ENCODE assay signal across 9 cellular contexts in the genomic region with DNA sequence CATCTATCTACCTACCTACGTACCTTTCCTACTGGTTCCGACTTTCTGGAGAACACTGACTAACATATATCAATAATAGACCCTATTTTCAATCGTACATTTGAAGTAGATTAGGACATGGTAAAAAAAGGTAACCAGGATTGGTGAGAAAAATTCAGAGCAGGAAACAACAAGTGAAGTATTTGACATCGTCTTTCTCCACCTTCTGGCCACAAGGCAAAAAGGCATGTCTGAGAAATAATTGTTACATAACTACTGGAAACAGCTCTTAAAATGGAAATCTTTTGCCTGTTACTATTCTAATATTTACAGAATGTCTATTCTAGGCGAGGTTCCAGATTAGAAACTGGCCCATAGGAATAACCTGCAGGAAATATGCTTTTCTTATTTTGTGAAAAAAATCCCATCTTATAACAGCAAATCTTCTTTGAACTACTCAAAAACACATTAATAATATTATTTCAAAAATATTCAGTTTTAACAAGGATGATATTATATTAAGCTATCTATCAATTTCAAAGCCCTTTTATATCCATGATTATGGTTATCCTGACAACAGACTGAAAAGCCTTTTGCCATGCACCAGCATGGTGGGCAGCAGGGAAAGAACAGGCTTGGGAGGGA.
DNase-seq lines count a peak whose midpoint lies in the region; ATAC-seq and TF ChIP-seq lines count a peak whose summit lies in the region.
"Had no signal": no experiment of that assay in that cellular context is flagged by ENCODE, and none has a peak within 500 bp of the region (broad histone marks: within the 10 kb centered on the region; RNA-seq: fewer than 3 reads in every experiment).

No MANE protein-coding gene starts in this region.

- TF ChIP-seq EP300 in gastroesophageal sphincter (IDR thresholded peaks at IDR 0.05) = no peak

- H3K36me3 ChIP-seq in MM.1S (replicated peaks; ENCODE audit: insufficient read depth, low read length) (no peaks in the 10 kb centered on the region), gastroesophageal sphincter (no peaks in the 10 kb centered on the region)

- WGBS in gastroesophageal sphincter (ENCODE audit: low coverage in 1 of 2), 2 donors = 13 to 48% methylated on average over 5 of the region's 5 CpGs

- no peak overlapping the region for H3K4me3 Mint-ChIP-seq in activated naive CD4-positive, alpha-beta T cell treated with anti-CD3 and anti-CD28 coated beads, Interleukin-2, amount 10 ng/mL, durations not matched to agents 7 days and 5 days
- H3K4me3 Mint-ChIP-seq: activated naive CD8-positive, alpha-beta T cell had no signal

- CTCF ChIA-PET in activated naive CD4-positive, alpha-beta T cell treated with anti-CD3 and anti-CD28 coated beads, Interleukin-2, amount 10 ng/mL, durations not matched to agents 7 days and 5 days (lab: Charles Lee) = interaction anchor here (0.8 to 8.1 kb wide), 19 partner anchors 9 to 1935 kb away, joined by 3 to 84 read pairs (median 4); no protein-coding TSS in a partner anchor

- no peaks in the 10 kb centered on the region for H3K36me3 Mint-ChIP-seq in activated naive CD4-positive, alpha-beta T cell treated with anti-CD3 and anti-CD28 coated beads, Interleukin-2, amount 10 ng/mL, durations not matched to agents 7 days and 5 days
- H3K36me3 Mint-ChIP-seq in activated naive CD4-positive, alpha-beta T cell treated with anti-CD3 and anti-CD28 coated beads, Interleukin-2, amount 50 U/mL, for 72 hours = no peaks in the 10 kb centered on the region
- H3K36me3 Mint-ChIP-seq: activated naive CD8-positive, alpha-beta T cell had no signal

- no peak overlapping the region for H3K4me2 ChIP-seq in MM.1S (ENCODE audit: low read depth, low read length)

- no peaks in the 10 kb centered on the region for H3K4me1 Mint-ChIP-seq in activated naive CD4-positive, alpha-beta T cell treated with anti-CD3 and anti-CD28 coated beads, Interleukin-2, amount 10 ng/mL, durations not matched to agents 7 days and 5 days

- H3K4me1 ChIP-seq in MM.1S (ENCODE audit: low read length) = no peaks in the 10 kb centered on the region
- H3K4me1 ChIP-seq in gastroesophageal sphincter = peaks cover 11 to 70% (median 28%) of the 10 kb centered on the region in 3 donors

- no peak overlapping the region for H3K27ac Mint-ChIP-seq in activated naive CD4-positive, alpha-beta T cell treated with anti-CD3 and anti-CD28 coated beads, Interleukin-2, amount 10 ng/mL, durations not matched to agents 7 days and 5 days
- H3K27ac Mint-ChIP-seq in activated naive CD4-positive, alpha-beta T cell treated with anti-CD3 and anti-CD28 coated beads, Interleukin-2, amount 50 U/mL, for 72 hours = no peak overlapping the region
- H3K27ac Mint-ChIP-seq: activated naive CD8-positive, alpha-beta T cell had no signal

- H3K79me2 ChIP-seq in MM.1S (ENCODE audit: low read length) = no peaks in the 10 kb centered on the region

- H3K27me3 ChIP-seq in MM.1S (replicated peaks; ENCODE audit: insufficient read depth, low read length) (no peaks in the 10 kb centered on the region), gastroesophageal sphincter (no peaks in the 10 kb centered on the region)

- DNase-seq in activated naive CD4-positive, alpha-beta T cell treated with anti-CD3 and anti-CD28 coated beads, Interleukin-2, amount 10 ng/mL, durations not matched to agents 7 days and 5 days = peak; percentile 44
- no peak for DNase-seq in activated naive CD4-positive, alpha-beta T cell treated with anti-CD3 and anti-CD28 coated beads, Interleukin-2, amount 50 U/mL, for 72 hours (ENCODE audit: low spot score in 2 of 2)
- DNase-seq in MM.1S (peak; percentile 32), SW480 (ENCODE audit: low spot score) (peak; percentile 49), retinal pigment epithelial cell (ENCODE audit: low read depth) (peak; percentile 10)

- H3K27ac ChIP-seq in MM.1S (ENCODE audit: low read length) (no peak overlapping the region), gastroesophageal sphincter (peak overlapping the region in 3 of 4 donors; percentile 7 to 34 (median 21))

- H3K27me3 Mint-ChIP-seq in activated naive CD4-positive, alpha-beta T cell treated with anti-CD3 and anti-CD28 coated beads, Interleukin-2, amount 10 ng/mL, durations not matched to agents 7 days and 5 days = no peaks in the 10 kb centered on the region

- H3F3A ChIP-seq in MM.1S (ENCODE audit: insufficient read depth, low read length) = no peaks in the 10 kb centered on the region

- no peak for ATAC-seq in activated naive CD4-positive, alpha-beta T cell treated with anti-CD3 and anti-CD28 coated beads, Interleukin-2, amount 50 U/mL, for 72 hours
- ATAC-seq in gastroesophageal sphincter (peak; percentile 20), GM18502 (IDR thresholded peaks at IDR 0.05; ENCODE audit: poor library complexity, unreplicated experiment) (no peak), HG03095 (IDR thresholded peaks at IDR 0.05; ENCODE audit: unreplicated experiment) (no peak)

- H2AFZ ChIP-seq in MM.1S (ENCODE audit: low read length) = no peak overlapping the region

- no peak for TF ChIP-seq POLR2A in gastroesophageal sphincter (IDR thresholded peaks at IDR 0.05)

- TF ChIP-seq CTCF in MM.1S (IDR thresholded peaks at IDR 0.05; ENCODE audit: low read length) (peak; percentile 55), gastroesophageal sphincter (IDR thresholded peaks at IDR 0.05) (peak; percentile 82 to 97 (median 86)), retinal pigment epithelial cell (conservative IDR thresholded peaks at IDR 0.05; ENCODE audit: low read depth, low read length) (peak; percentile 66)

- no peaks in the 10 kb centered on the region for H3K9me3 Mint-ChIP-seq in activated naive CD4-positive, alpha-beta T cell treated with anti-CD3 and anti-CD28 coated beads, Interleukin-2, amount 10 ng/mL, durations not matched to agents 7 days and 5 days
- H3K9me3 Mint-ChIP-seq in activated naive CD4-positive, alpha-beta T cell treated with anti-CD3 and anti-CD28 coated beads, Interleukin-2, amount 50 U/mL, for 72 hours = no peaks in the 10 kb centered on the region

- no peaks in the 10 kb centered on the region for H3K9me2 ChIP-seq in MM.1S (replicated peaks; ENCODE audit: insufficient read depth, low read length)

- no peak overlapping the region for H3K4me3 ChIP-seq in MM.1S (ENCODE audit: low read length)
- H3K4me3 ChIP-seq in gastroesophageal sphincter = no peak overlapping the region
- H3K4me3 ChIP-seq in retinal pigment epithelial cell (ENCODE audit: low read length) = no peak overlapping the region

- no peaks in the 10 kb centered on the region for H4K20me1 ChIP-seq in MM.1S (ENCODE audit: insufficient read depth, low read length)

- H3K9me3 ChIP-seq in MM.1S (replicated peaks; ENCODE audit: insufficient read depth, low read length) (no peaks in the 10 kb centered on the region), gastroesophageal sphincter (no peaks in the 10 kb centered on the region)

- no peak overlapping the region for H3K9ac ChIP-seq in MM.1S (ENCODE audit: low read length)

Comparison
In these comparisons a context has a peak if more than half of its experiments do, and no peak if none do; other contexts are left out.
1. DNase-seq: peak in activated naive CD4-positive, alpha-beta T cell treated with anti-CD3 and anti-CD28 coated beads, Interleukin-2, amount 10 ng/mL, durations not matched to agents 7 days and 5 days (single experiment), MM.1S (single experiment), SW480 (single experiment) and retinal pigment epithelial cell (single experiment); none in activated naive CD4-positive, alpha-beta T cell treated with anti-CD3 and anti-CD28 coated beads, Interleukin-2, amount 50 U/mL, for 72 hours (0 of 2).
2. Peak in every context shown above with its lines, with median percentiles within 50 percentile points of each other: CTCF ChIP-seq.